In genomic region chr1:167937709-167938010, GRCh38 we compare ENCODE assay signal across 8 cellular contexts. TPM values are rescaled to one million over a fixed set of nuclear protein-coding genes. Genes with fewer than 3 reads are reported as not detected.
DNase-seq lines count a peak whose midpoint lies in the region; ATAC-seq and TF ChIP-seq lines count a peak whose summit lies in the region.

No MANE protein-coding gene starts in this region.

- peak overlapping the region; percentile 94 for H3K27ac Mint-ChIP-seq in memory B cell

- H3K4me3 ChIP-seq in heart right ventricle (peak overlapping the region; percentile 57 to 99 (median 88)), brain microvascular endothelial cell (ENCODE audit: low read depth, low read length) (peak overlapping the region; percentile 91), urinary bladder (ENCODE audit: low read depth, low read length) (peak overlapping the region; percentile 91)

- H3K36me3 Mint-ChIP-seq in memory B cell: no peaks in the 10 kb centered on the region

- DNase-seq in heart right ventricle (no peak), Right ventricle myocardium superior (no peak), brain microvascular endothelial cell (no peak), memory B cell (ENCODE audit: low spot score in 2 of 2) (no peak), T-helper 9 cell (no peak), SIG-M5 (lab: John Stamatoyannopoulos, UW) (no peak)

- H3K36me3 ChIP-seq in heart right ventricle (no peaks in the 10 kb centered on the region), brain microvascular endothelial cell (replicated peaks) (no peaks in the 10 kb centered on the region), urinary bladder (ENCODE audit: insufficient read depth) (no peaks in the 10 kb centered on the region)

- H3K9me3 ChIP-seq in heart right ventricle: no peaks in the 10 kb centered on the region

- H3K4me1 Mint-ChIP-seq in memory B cell: peaks cover 19% of the 10 kb centered on the region

- H3K27ac ChIP-seq in heart right ventricle: peak overlapping the region; percentile 91 to 99 (median 97)
- peak overlapping the region; percentile 93 for H3K27ac ChIP-seq in brain microvascular endothelial cell
- peak overlapping the region; percentile 97 for H3K27ac ChIP-seq in urinary bladder (ENCODE audit: low read depth)

- H3K9me3 Mint-ChIP-seq in memory B cell: no peaks in the 10 kb centered on the region

- WGBS in heart right ventricle, 2 donors: 0 to 1% methylated on average over 5 of the region's 5 CpGs
- WGBS in urinary bladder: 1% methylated on average over 5 of the region's 5 CpGs

- TF ChIP-seq CTCF in heart right ventricle (IDR thresholded peaks at IDR 0.05): no peak
- TF ChIP-seq CTCF in brain microvascular endothelial cell (IDR thresholded peaks at IDR 0.05; ENCODE audit: low read depth, low read length, missing control alignments): no peak

- H3K27me3 ChIP-seq in heart right ventricle (no peaks in the 10 kb centered on the region), brain microvascular endothelial cell (replicated peaks) (no peaks in the 10 kb centered on the region)

- H3K27me3 Mint-ChIP-seq in memory B cell: no peaks in the 10 kb centered on the region

- peak overlapping the region; percentile 95 for H3K4me3 Mint-ChIP-seq in memory B cell

- H3K4me1 ChIP-seq in heart right ventricle (peaks cover 0 to 51% (median 37%) of the 10 kb centered on the region in 9 donors), urinary bladder (ENCODE audit: insufficient read depth) (no peaks in the 10 kb centered on the region)

- ATAC-seq in heart right ventricle: no peak
- ATAC-seq in Right ventricle myocardium superior (ENCODE audit: poor library complexity): no peak
- ATAC-seq in memory B cell (ENCODE audit: low read depth): no peak
- no peak for ATAC-seq in HG02763 (IDR thresholded peaks at IDR 0.05; ENCODE audit: unreplicated experiment)

- intact Hi-C loops in heart right ventricle (cut with DNase I) (loop anchor here in 7 of 10 donors (2.0 to 10.0 kb wide), 9 partner anchors 35 to 223 kb away; partner anchors contain the start of gene MPZL1 (in 3 of the 7)), Right ventricle myocardium superior (cut with DNase I) (no loop called here)

- in situ Hi-C loops in brain microvascular endothelial cell (cut with HindIII; ENCODE audit: low pct_ligation_motif_present, low sequenced_read_pairs): no loop called here

RNA-seq across cellular contexts. Expression of gene MPC2, which starts 0.8 kb away (rescaled TPM):
- total RNA-seq in heart right ventricle (100 to 1,000 TPM; 168 to 268 (median 226) TPM), Right ventricle myocardium superior (221 TPM), urinary bladder (41.7 TPM)
- polyA plus RNA-seq in heart right ventricle (100 to 1,000 TPM; 131 to 186 TPM), urinary bladder (48.4 TPM)

RNA-seq across cellular contexts. Expression of gene DCAF6, which starts 1.2 kb away (rescaled TPM):
- total RNA-seq in heart right ventricle: 100 to 1,000 TPM; 155 to 226 (median 205) TPM
- polyA plus RNA-seq in heart right ventricle: 10 to 100 TPM; 49.0 to 65.8 TPM
- total RNA-seq in Right ventricle myocardium superior: 224 TPM
- 114 TPM for total RNA-seq in urinary bladder
- polyA plus RNA-seq in urinary bladder: 39.3 TPM

RNA-seq across cellular contexts. Expression of gene ADCY10, which starts 23.7 kb away (rescaled TPM):
- total RNA-seq in heart right ventricle: under 1 TPM; 0.10 to 0.70 (median 0.19) TPM
- under 1 TPM; 0.15 to 0.16 TPM for polyA plus RNA-seq in heart right ventricle
- total RNA-seq in Right ventricle myocardium superior: 0.05 TPM
- 0.37 TPM for total RNA-seq in urinary bladder
- 0.06 TPM for polyA plus RNA-seq in urinary bladder
